1 cellular context compared by ENCODE assay signal in genomic region chr9:32523910-32524309, GRCh38.
TF ChIP-seq lines count a peak whose summit lies in the region.

No MANE protein-coding gene starts in this region.

TF ChIP-seq in liver, 16 proteins besides CTCF, POLR2A, EP300 and RAD21:
- no peak for TF ChIP-seq NR2F2 (IDR thresholded peaks at IDR 0.05)
- peak; percentile 48 to 57 for TF ChIP-seq RXRA (IDR thresholded peaks at IDR 0.05)
- no peak for TF ChIP-seq TAF1 (conservative IDR thresholded peaks at IDR 0.05)
- TF ChIP-seq REST (IDR thresholded peaks at IDR 0.05) = no peak
- TF ChIP-seq JUND (IDR thresholded peaks at IDR 0.05) = peak in 1 of 2 donors; percentile 34
- TF ChIP-seq EGR1 (IDR thresholded peaks at IDR 0.05; ENCODE audit: low read depth in 2 of 2) = peak in 1 of 2 donors; percentile 42
- TF ChIP-seq FOXA1 (IDR thresholded peaks at IDR 0.05) = no peak
- TF ChIP-seq GABPA (IDR thresholded peaks at IDR 0.05 in 1 of 2, conservative IDR thresholded peaks at IDR 0.05 in 1 of 2) = no peak
- TF ChIP-seq ZBTB33 (IDR thresholded peaks at IDR 0.05) = no peak
- peak; percentile 91 to 93 for TF ChIP-seq HNF4A (conservative IDR thresholded peaks at IDR 0.05)
- TF ChIP-seq HNF4G (IDR thresholded peaks at IDR 0.05) = peak; percentile 68
- TF ChIP-seq FOXA2 (IDR thresholded peaks at IDR 0.05) = no peak
- peak; percentile 21 for TF ChIP-seq YY1 (IDR thresholded peaks at IDR 0.05)
- TF ChIP-seq SP1 (IDR thresholded peaks at IDR 0.05) = peak; percentile 81
- TF ChIP-seq ATF3 (IDR thresholded peaks at IDR 0.05) = no peak
- TF ChIP-seq MAX (IDR thresholded peaks at IDR 0.05) = peak; percentile 26
